Comparison of ENCODE assay signal across 24 cellular contexts in the genomic region with DNA sequence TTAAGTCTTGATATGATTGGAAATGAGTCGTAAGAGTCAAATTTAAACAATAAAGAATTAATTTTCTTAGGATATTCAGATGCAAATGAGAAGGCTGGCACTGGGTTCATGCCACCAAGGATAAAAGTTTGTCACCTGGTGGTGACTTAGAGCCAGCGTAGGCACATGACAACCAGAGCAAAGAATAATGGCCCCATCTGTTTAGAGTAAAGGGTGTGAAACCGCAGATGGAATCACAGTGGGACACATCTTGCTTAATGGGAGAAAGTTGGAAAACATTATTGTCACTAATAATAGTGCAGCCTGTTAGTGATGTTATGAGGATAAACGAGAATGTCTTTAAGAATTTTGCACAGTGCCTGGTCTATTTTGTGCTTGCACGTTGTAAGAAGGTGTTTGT.
DNase-seq lines count a peak whose midpoint lies in the region; ATAC-seq and TF ChIP-seq lines count a peak whose summit lies in the region.
"Had no signal": no experiment of that assay in that cellular context is flagged by ENCODE, and none has a peak within 500 bp of the region (broad histone marks: within the 10 kb centered on the region; RNA-seq: fewer than 3 reads in every experiment).

No MANE protein-coding gene starts in this region.

- WGBS in endodermal cell (ENCODE audit: insufficient coverage in 1 of 2, insufficient read length in 1 of 2), 2 experiments: 90 to 93% methylated on average over 3 to 5 of the region's 5 CpGs

- no peak overlapping the region for H3K4me3 ChIP-seq in endodermal cell (ENCODE audit: low read length)
- H3K4me3 ChIP-seq: A549; BLaER1 treated with 17β-estradiol and CSF1 and Interleukin-3, amounts not matched to agents 10 nM and 100 nM; GM12878 had no signal

- H3K27ac Mint-ChIP-seq in endodermal cell: no peak overlapping the region
- H3K27ac Mint-ChIP-seq: CD4-positive, alpha-beta T cell had no signal

- no peaks in the 10 kb centered on the region for H3K4me1 ChIP-seq in endodermal cell (ENCODE audit: control insufficient read depth, insufficient read depth, low read length)
- H3K4me1 ChIP-seq: A549; BLaER1 treated with 17β-estradiol and CSF1 and Interleukin-3, amounts not matched to agents 10 nM and 100 nM had no signal

- H3K9me3 Mint-ChIP-seq in endodermal cell: no peaks in the 10 kb centered on the region
- H3K9me3 Mint-ChIP-seq: CD4-positive, alpha-beta T cell had no signal

- H3K27me3 Mint-ChIP-seq in endodermal cell (ENCODE audit: insufficient read depth): no peaks in the 10 kb centered on the region
- H3K27me3 Mint-ChIP-seq: CD4-positive, alpha-beta T cell had no signal

- no peaks in the 10 kb centered on the region for H3K9me3 ChIP-seq in endodermal cell (ENCODE audit: control insufficient read depth, low read length)
- H3K9me3 ChIP-seq: A549, SK-N-SH had no signal

- peak; percentile 89 for ATAC-seq in sciatic nerve
- no peak for ATAC-seq in GM18519 (IDR thresholded peaks at IDR 0.05; ENCODE audit: low FRiP score, unreplicated experiment)
- ATAC-seq: A549, GM12878, PC-3 had no signal

- peak overlapping the region; percentile 30 for H3K27ac ChIP-seq in endodermal cell (ENCODE audit: low read depth, low read length)
- H3K27ac ChIP-seq: A549; BLaER1 treated with 17β-estradiol and CSF1 and Interleukin-3, amounts not matched to agents 10 nM and 100 nM; KMS-11 had no signal

- peak; percentile 44 for TF ChIP-seq CTCF in endodermal cell (conservative IDR thresholded peaks at IDR 0.05)

- intact Hi-C loops in sciatic nerve (cut with DNase I): no loop called here

- in situ Hi-C loops in G401 (cut with HindIII; ENCODE audit: low sequenced_read_pairs): no loop called here

- H3K36me3 Mint-ChIP-seq in endodermal cell (ENCODE audit: low read depth): no peaks in the 10 kb centered on the region

- H3K4me3 Mint-ChIP-seq in endodermal cell: no peak overlapping the region
- H3K4me3 Mint-ChIP-seq: CD4-positive, alpha-beta T cell had no signal

- H3K9ac ChIP-seq in endodermal cell (ENCODE audit: extremely low read depth, low read length, poor library complexity, severe bottlenecking): no peak overlapping the region
- H3K9ac ChIP-seq: BLaER1 treated with 17β-estradiol and CSF1 and Interleukin-3, amounts not matched to agents 10 nM and 100 nM; KMS-11; SK-N-SH had no signal

- no peaks in the 10 kb centered on the region for H3K4me1 Mint-ChIP-seq in endodermal cell

- DNase-seq in G401 (ENCODE audit: low spot score): peak; percentile 67
- peak; percentile 55 to 86 for DNase-seq in NCI-H524 (lab: John Stamatoyannopoulos, UW)
- no peak for DNase-seq in endodermal cell
- DNase-seq in sciatic nerve (ENCODE audit: low spot score): no peak
- DNase-seq in NCI-H187 treated with DMSO at 0.1 percent for 48 hours (lab: John Stamatoyannopoulos, UW): no peak
- no peak for DNase-seq in effector CD4-positive, alpha-beta T cell
- DNase-seq: AML-193; CD4-positive, alpha-beta T cell; GDM1; HCEC 1CT; IMR-90; MM.1S; NCI-H1694 treated with DMSO at 0.1 percent for 48 hours; NCI-H226; NCI-H510A; NCI-H774; PC-3; SK-N-SH; SW 1271 had no signal

- no peaks in the 10 kb centered on the region for H3K36me3 ChIP-seq in endodermal cell (ENCODE audit: control insufficient read depth, insufficient read depth, low read length)
- H3K36me3 ChIP-seq: BLaER1 treated with 17β-estradiol and CSF1 and Interleukin-3, amounts not matched to agents 10 nM and 100 nM had no signal

- no peaks in the 10 kb centered on the region for H3K27me3 ChIP-seq in endodermal cell (ENCODE audit: control insufficient read depth, insufficient read depth, low read length, poor library complexity, severe bottlenecking)
- H3K27me3 ChIP-seq: BLaER1 treated with 17β-estradiol and CSF1 and Interleukin-3, amounts not matched to agents 10 nM and 100 nM had no signal

Comparison
In these comparisons a context has a peak if more than half of its experiments do, and no peak if none do; other contexts are left out.
1. DNase-seq: peak in G401 (single experiment) and NCI-H524 (2 of 2); none in endodermal cell (single experiment), sciatic nerve (single experiment), NCI-H187 treated with DMSO at 0.1 percent for 48 hours (single experiment) and effector CD4-positive, alpha-beta T cell (single experiment).